14 cellular contexts compared by ENCODE assay signal in genomic region chrX:1727531-1728027, GRCh38.
DNase-seq lines count a peak whose midpoint lies in the region; ATAC-seq and TF ChIP-seq lines count a peak whose summit lies in the region.
"Had no signal": no experiment of that assay in that cellular context is flagged by ENCODE, and none has a peak within 500 bp of the region (broad histone marks: within the 10 kb centered on the region; RNA-seq: fewer than 3 reads in every experiment).

No MANE protein-coding gene starts in this region.

- WGBS in body of pancreas, 2 donors, result 28 to 35% methylated on average over 7 to 11 of the region's 11 CpGs

- intact Hi-C loops in body of pancreas (cut with DNase I), result no loop called here

- H3K4me3 ChIP-seq in AG10803 (ENCODE audit: low read length) (no peak overlapping the region), body of pancreas (no peak overlapping the region)
- H3K4me3 ChIP-seq: ascending aorta, pancreas had no signal

- peak; percentile 11 for DNase-seq in AG10803 (ENCODE audit: low read depth)
- DNase-seq in HK-2 (ENCODE audit: unreplicated experiment), result peak; percentile 80
- peak; percentile 73 for DNase-seq in SW480 (ENCODE audit: low spot score)
- DNase-seq in iris pigment epithelial cell (ENCODE audit: low read depth), result peak; percentile 36
- DNase-seq in body of pancreas, result no peak
- DNase-seq in Ammon's horn (ENCODE audit: low spot score), result no peak
- DNase-seq: activated T-cell treated with anti-CD3 and anti-CD28 coated beads, Interleukin-2, amount 50 U/mL, for 4 hours; effector memory CD8-positive, alpha-beta T cell; NCI-H2081 treated with DMSO at 0.1 percent for 48 hours; stimulated activated naive CD8-positive, alpha-beta T cell treated with anti-CD3 and anti-CD28 coated beads, Interleukin-15, Interleukin-2, amounts not matched to agents 100 U/mL and 50 U/mL, for 24 hours had no signal

- ATAC-seq in body of pancreas (no peak), HG03159 (IDR thresholded peaks at IDR 0.05; ENCODE audit: unreplicated experiment) (no peak), HG03097 (IDR thresholded peaks at IDR 0.05; ENCODE audit: low FRiP score, unreplicated experiment) (no peak)
- ATAC-seq: activated T-cell treated with anti-CD3 and anti-CD28 coated beads, Interleukin-2, amount 50 U/mL, for 4 hours; effector memory CD8-positive, alpha-beta T cell; stimulated activated naive CD8-positive, alpha-beta T cell treated with anti-CD3 and anti-CD28 coated beads, Interleukin-15, Interleukin-2, amounts not matched to agents 100 U/mL and 50 U/mL, for 24 hours had no signal

- H3K27me3 ChIP-seq in body of pancreas, result no peaks in the 10 kb centered on the region
- H3K27me3 ChIP-seq: ascending aorta, pancreas had no signal

- no peaks in the 10 kb centered on the region for H3K9me3 ChIP-seq in body of pancreas
- H3K9me3 ChIP-seq: ascending aorta, pancreas had no signal

- no peak for TF ChIP-seq CTCF in AG10803 (conservative IDR thresholded peaks at IDR 0.05; ENCODE audit: low read length)
- no peak for TF ChIP-seq CTCF in body of pancreas (IDR thresholded peaks at IDR 0.05)

- H3K36me3 ChIP-seq in body of pancreas (replicated peaks in 1 of 2; ENCODE audit: insufficient read depth in 1 of 2, low read depth in 2 of 2), result no peaks in the 10 kb centered on the region
- H3K36me3 ChIP-seq: ascending aorta, pancreas had no signal

- H3K27ac ChIP-seq in body of pancreas, result no peak overlapping the region
- H3K27ac ChIP-seq: ascending aorta, pancreas had no signal

- no peak for TF ChIP-seq POLR2A in body of pancreas (IDR thresholded peaks at IDR 0.05)

- H3K4me1 ChIP-seq in body of pancreas, result no peaks in the 10 kb centered on the region
- H3K4me1 ChIP-seq: ascending aorta, pancreas had no signal

Comparison
In these comparisons a context has a peak if more than half of its experiments do, and no peak if none do; other contexts are left out.
1. DNase-seq: peak in AG10803 (single experiment), HK-2 (single experiment), SW480 (single experiment) and iris pigment epithelial cell (single experiment); none in body of pancreas (0 of 4) and Ammon's horn (single experiment).